16 cellular contexts compared by ENCODE assay signal in the genomic region with DNA sequence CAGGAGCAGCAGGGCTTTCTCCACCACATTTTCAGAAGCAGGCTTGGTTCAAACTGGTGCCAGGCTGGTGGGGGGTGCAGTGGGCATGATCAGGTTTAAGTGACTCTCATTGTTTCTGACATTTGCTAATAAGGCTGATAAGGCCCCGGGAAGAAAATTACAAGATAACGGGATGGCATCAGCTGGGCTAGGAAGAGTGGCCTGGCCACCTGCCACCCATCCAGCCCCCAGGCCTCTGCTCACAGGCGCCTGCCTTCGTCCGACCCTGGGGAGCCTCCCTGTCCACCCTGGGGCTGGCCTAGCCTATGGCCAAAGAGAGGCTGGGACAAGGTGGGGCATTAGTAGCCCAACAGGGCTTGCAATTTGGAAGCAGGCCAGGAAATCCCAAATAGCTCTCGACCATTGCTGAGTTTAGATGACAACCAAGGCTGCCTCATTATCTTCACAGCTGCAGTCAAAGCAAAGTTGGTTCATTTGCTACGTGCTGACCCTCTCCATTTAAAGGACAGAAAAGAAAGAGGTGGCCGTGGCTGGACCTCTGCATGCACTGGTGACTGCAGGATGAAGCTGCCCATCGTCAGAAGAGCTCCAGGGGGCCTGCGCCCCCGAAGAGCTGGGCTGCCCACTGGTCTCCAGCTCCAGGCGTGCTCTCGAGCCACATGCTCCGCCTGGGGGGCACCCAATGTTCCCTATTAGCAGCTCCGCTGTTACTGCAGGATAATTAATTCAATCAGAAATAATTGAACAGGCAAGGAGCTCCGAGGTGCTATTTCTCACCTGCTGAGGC.
"Had no signal": no experiment of that assay in that cellular context is flagged by ENCODE, and none has a peak within 500 bp of the region (broad histone marks: within the 10 kb centered on the region; RNA-seq: fewer than 3 reads in every experiment).

No MANE protein-coding gene starts in this region.

- H3K27ac ChIP-seq: gastrocnemius medialis, suprapubic skin had no signal

- H3K36me3 ChIP-seq: ascending aorta, breast epithelium, gastrocnemius medialis, suprapubic skin had no signal

- H3K9me3 ChIP-seq: ascending aorta, breast epithelium, gastrocnemius medialis, suprapubic skin had no signal

- H3K4me2 ChIP-seq: smooth muscle cell had no signal

- H3K27me3 ChIP-seq: ascending aorta, breast epithelium, dorsolateral prefrontal cortex, gastrocnemius medialis, suprapubic skin had no signal

- H3K4me3 ChIP-seq: ascending aorta, breast epithelium, dorsolateral prefrontal cortex, gastrocnemius medialis, smooth muscle cell, suprapubic skin had no signal

- H3K4me1 ChIP-seq: breast epithelium had no signal

- DNase-seq: activated CD4-positive, alpha-beta T cell treated with anti-CD3 and anti-CD28 coated beads, Interleukin-2, amount 50 U/mL, for 1 hour; activated CD8-positive, alpha-beta memory T cell treated with anti-CD3 and anti-CD28 coated beads for 24 hours; activated naive CD4-positive, alpha-beta T cell treated with Interleukin-2 at 50 U/mL for 16 hours; erythroblast; gastrocnemius medialis; natural killer cell; posterior cingulate gyrus; stimulated activated CD4-positive, alpha-beta T cell treated with anti-CD3 and anti-CD28 coated beads, Interleukin-4, amount 100 ng/mL, for 4 hours; stimulated activated CD8-positive, alpha-beta memory T cell treated with anti-CD3 and anti-CD28 coated beads, Interleukin-4, amount 100 ng/mL, for 48 hours; stimulated activated naive CD8-positive, alpha-beta T cell treated with anti-CD3 and anti-CD28 coated beads, Interleukin-15, Interleukin-2, amounts not matched to agents 100 U/mL and 50 U/mL, for 24 hours; T-helper 9 cell had no signal

- ATAC-seq: gastrocnemius medialis; natural killer cell; stimulated activated naive CD8-positive, alpha-beta T cell treated with anti-CD3 and anti-CD28 coated beads, Interleukin-15, Interleukin-2, amounts not matched to agents 100 U/mL and 50 U/mL, for 24 hours had no signal
